Comparison of ENCODE assay signal across 8 cellular contexts in the genomic region with DNA sequence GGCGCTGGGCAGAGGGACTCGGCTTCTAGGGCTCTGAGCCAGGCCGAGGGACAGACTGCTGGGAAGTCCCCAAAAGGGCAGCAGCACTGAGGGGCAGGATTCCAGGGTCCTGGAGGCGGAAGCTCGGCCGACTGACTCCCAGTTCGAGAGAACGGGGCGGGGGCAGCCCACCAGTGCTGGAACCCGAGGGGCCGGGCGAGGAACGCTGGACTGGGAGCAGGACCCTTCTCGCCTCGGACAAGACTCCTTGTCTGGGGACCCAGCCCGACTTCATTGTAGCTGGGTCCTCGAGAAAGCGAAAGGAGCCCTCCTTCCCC. TPM values are rescaled to one million over a fixed set of nuclear protein-coding genes. Genes with fewer than 3 reads are reported as not detected.
DNase-seq lines count a peak whose midpoint lies in the region; ATAC-seq and TF ChIP-seq lines count a peak whose summit lies in the region.

No MANE protein-coding gene starts in this region.

- peak overlapping the region; percentile 99 for H2AFZ ChIP-seq in mammary epithelial cell (ENCODE audit: low read depth, low read length)

- peak overlapping the region; percentile 86 for H3K4me3 ChIP-seq in AG10803 (ENCODE audit: low read length)
- peak overlapping the region; percentile 78 to 91 (median 85) for H3K4me3 ChIP-seq in mammary epithelial cell (replicated peaks in 1 of 3; ENCODE audit: insufficient read depth in 1 of 3, low read depth in 2 of 3, low read length in 3 of 3)
- peak overlapping the region; percentile 71 for H3K4me3 ChIP-seq in mucosa of descending colon

- DNase-seq in AG10803 (ENCODE audit: low read depth), result no peak
- no peak for DNase-seq in mammary epithelial cell
- DNase-seq in mucosa of descending colon, result no peak
- DNase-seq in SHP77 (lab: John Stamatoyannopoulos, UW), result no peak
- DNase-seq in GF-D8 (lab: John Stamatoyannopoulos, UW), result no peak
- DNase-seq in NOMO-1 treated with dmso at 0.1 percent for 144 hours (lab: John Stamatoyannopoulos, UW; ENCODE audit: unreplicated experiment), result no peak

- H3K9ac ChIP-seq in mammary epithelial cell (ENCODE audit: insufficient read depth, low read length), result peak overlapping the region; percentile 56

- peak; percentile 11 for ATAC-seq in HG03097 (IDR thresholded peaks at IDR 0.05; ENCODE audit: low FRiP score, unreplicated experiment)
- peak; percentile 5 for ATAC-seq in mucosa of descending colon
- ATAC-seq in HG03159 (IDR thresholded peaks at IDR 0.05; ENCODE audit: unreplicated experiment), result no peak

- dilution Hi-C loops in mammary epithelial cell (cut with HindIII; ENCODE audit: low sequenced_read_pairs), result no loop called here

- H3K27ac ChIP-seq in mammary epithelial cell (ENCODE audit: insufficient read depth, low read depth, low read length), result peak overlapping the region; percentile 38

- H3K79me2 ChIP-seq in mammary epithelial cell (ENCODE audit: insufficient read depth, low read length), result peaks cover 26% of the 10 kb centered on the region

- TF ChIP-seq CTCF in AG10803 (conservative IDR thresholded peaks at IDR 0.05; ENCODE audit: low read length), result no peak
- TF ChIP-seq CTCF in mammary epithelial cell (conservative IDR thresholded peaks at IDR 0.05 in 1 of 2, IDR thresholded peaks at IDR 0.05 in 1 of 2; ENCODE audit: extremely low read depth in 1 of 2, insufficient read depth in 1 of 2, low read depth in 1 of 2, low read length in 2 of 2), result no peak
- TF ChIP-seq CTCF in mucosa of descending colon (IDR thresholded peaks at IDR 0.05), result no peak

- H3K36me3 ChIP-seq in mammary epithelial cell (ENCODE audit: insufficient read depth, low read length) (peaks cover 6% of the 10 kb centered on the region), mucosa of descending colon (ENCODE audit: low read depth) (no peaks in the 10 kb centered on the region)

- intact Hi-C loops in mammary epithelial cell (cut with micrococcal nuclease), result loop anchor here (1.0 kb wide), 3 partner anchors 20 to 78 kb away; a partner anchor contains a TSS
- intact Hi-C loops in mucosa of descending colon (cut with DNase I, micrococcal nuclease), result loop anchor here in 1 of 2 donors (10.0 kb wide), 1 partner anchor 77 kb away; no protein-coding TSS in a partner anchor

- BruUV-seq in mammary epithelial cell (replicated peaks; lab: Mats Ljungman, UMichigan), result TSS peak; percentile 37

- in situ Hi-C loops in mammary epithelial cell (cut with MboI; ENCODE audit: low sequenced_read_pairs in 2 of 2), result no loop called here

- H3K9me3 ChIP-seq in mammary epithelial cell (replicated peaks; ENCODE audit: insufficient read depth, low read length), result no peaks in the 10 kb centered on the region
- H3K9me3 ChIP-seq in mucosa of descending colon, result no peaks in the 10 kb centered on the region

- WGBS in mammary epithelial cell (ENCODE audit: low coverage, missing lambda C conversion rate), result 3% methylated on average over 5 of the region's 18 CpGs

- H3K4me1 ChIP-seq in mammary epithelial cell (ENCODE audit: insufficient read depth, low read length) (peaks cover 14% of the 10 kb centered on the region), mucosa of descending colon (ENCODE audit: low read depth) (peaks cover 23% of the 10 kb centered on the region)

- CTCF ChIA-PET in mammary epithelial cell (lab: Charles Lee; ENCODE audit: low non-redundant PET), result interaction anchor here (0.9 kb wide), 1 partner anchor 78 kb away, joined by 3 read pairs; no protein-coding TSS in a partner anchor

- no peaks in the 10 kb centered on the region for H3K27me3 ChIP-seq in mammary epithelial cell (ENCODE audit: insufficient read depth, low read length)

- no peaks in the 10 kb centered on the region for H4K20me1 ChIP-seq in mammary epithelial cell (ENCODE audit: insufficient read depth, low read length)

- H3K4me2 ChIP-seq in mammary epithelial cell (ENCODE audit: insufficient read depth, low read depth, low read length), result peak overlapping the region; percentile 100

RNA-seq across cellular contexts. Expression of a gene that starts 0.2 kb away (rescaled TPM):
- total RNA-seq in mammary epithelial cell, result 10 to 100 TPM; 15.0 to 69.1 TPM
- 18.7 TPM for polyA plus RNA-seq in mammary epithelial cell
- 37.5 TPM for polyA minus RNA-seq in mammary epithelial cell
- 10 to 100 TPM; 56.6 to 71.7 (median 57.1) TPM for total RNA-seq in mucosa of descending colon

RNA-seq across cellular contexts. Expression of a gene that starts 9.6 kb away (rescaled TPM):
- total RNA-seq in mammary epithelial cell, result under 1 TPM; 0.33 to 0.42 TPM
- 0.27 TPM for polyA plus RNA-seq in mammary epithelial cell
- 0.52 TPM for polyA minus RNA-seq in mammary epithelial cell
- 1 to 10 TPM; 1.8 to 4.5 (median 3.5) TPM for total RNA-seq in mucosa of descending colon

RNA-seq across cellular contexts. Expression of a gene that starts 10.0 kb away (rescaled TPM):
- total RNA-seq in mammary epithelial cell (100 to 1,000 TPM; 105 to 198 TPM), mucosa of descending colon (100 to 1,000 TPM; 219 to 286 (median 273) TPM)
- polyA plus RNA-seq in mammary epithelial cell, result 56.5 TPM
- 219 TPM for polyA minus RNA-seq in mammary epithelial cell

RNA-seq across cellular contexts. Expression of a gene that starts 20.1 kb away (rescaled TPM):
- total RNA-seq in mammary epithelial cell (10 to 100 TPM; 20.7 to 66.5 TPM), mucosa of descending colon (10 to 100 TPM; 41.3 to 54.0 (median 51.7) TPM)
- 56.9 TPM for polyA plus RNA-seq in mammary epithelial cell
- 51.5 TPM for polyA minus RNA-seq in mammary epithelial cell

RNA-seq across cellular contexts. Expression of a gene that starts 36.8 kb away (rescaled TPM):
- total RNA-seq in mammary epithelial cell, result 1 to 10 TPM; 1.8 to 7.8 TPM
- polyA plus RNA-seq in mammary epithelial cell, result 2.7 TPM
- polyA minus RNA-seq in mammary epithelial cell, result not detected
- 10 to 100 TPM in 2 of 3 donors, 1 to 10 TPM in 1; 8.6 to 12.4 (median 10.1) TPM for total RNA-seq in mucosa of descending colon
